2 cellular contexts compared by ENCODE assay signal in the genomic region with DNA sequence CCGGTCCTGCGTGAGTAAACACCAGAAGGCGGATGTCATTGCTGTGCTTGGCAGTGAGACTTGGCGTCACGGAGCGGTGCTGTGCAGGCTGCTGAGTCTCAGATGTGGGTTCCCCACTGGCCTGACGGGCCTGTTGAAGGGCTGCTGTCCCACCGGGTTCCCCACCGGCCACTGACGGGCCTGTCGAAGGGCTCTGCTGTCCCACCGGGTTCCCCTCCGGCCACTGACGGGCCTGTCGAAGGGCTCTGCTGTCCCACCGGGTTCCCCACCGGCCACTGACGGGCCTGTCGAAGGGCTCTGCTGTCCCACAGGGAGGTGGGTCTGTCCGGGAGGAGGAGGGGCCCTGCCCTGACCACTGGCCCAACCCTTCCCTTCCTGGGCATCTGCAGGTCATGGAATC.
TF ChIP-seq lines count a peak whose summit lies in the region.

No MANE protein-coding gene starts in this region.

TF ChIP-seq in HCT116, 20 proteins besides CTCF, POLR2A, EP300 and RAD21:
- TF ChIP-seq, protein P1, sequence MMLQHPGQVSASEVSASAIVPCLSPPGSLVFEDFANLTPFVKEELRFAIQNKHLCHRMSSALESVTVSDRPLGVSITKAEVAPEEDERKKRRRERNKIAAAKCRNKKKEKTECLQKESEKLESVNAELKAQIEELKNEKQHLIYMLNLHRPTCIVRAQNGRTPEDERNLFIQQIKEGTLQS (IDR thresholded peaks at IDR 0.05) = no peak
- TF ChIP-seq ELF1 (IDR thresholded peaks at IDR 0.05; ENCODE audit: borderline replicate concordance, low read depth) (no peak), FOSL1 (IDR thresholded peaks at IDR 0.05; ENCODE audit: low read depth) (no peak), SIN3A (IDR thresholded peaks at IDR 0.05; ENCODE audit: low read depth) (no peak), CBX3 (IDR thresholded peaks at IDR 0.05; ENCODE audit: low read depth) (no peak), SRF (IDR thresholded peaks at IDR 0.05; ENCODE audit: low read depth) (no peak), ZNF274 (IDR thresholded peaks at IDR 0.05; ENCODE audit: low read depth, low read length) (no peak), JUND (IDR thresholded peaks at IDR 0.05) (no peak), CEBPB (IDR thresholded peaks at IDR 0.05; ENCODE audit: low read depth) (no peak), EZH2 (IDR thresholded peaks at IDR 0.05) (no peak), YY1 (IDR thresholded peaks at IDR 0.05; ENCODE audit: extremely low read depth, insufficient replicate concordance, low read depth, low read length) (no peak), ZFX (IDR thresholded peaks at IDR 0.05) (no peak), EGR1 (IDR thresholded peaks at IDR 0.05; ENCODE audit: low read depth) (no peak), SP1 (IDR thresholded peaks at IDR 0.05; ENCODE audit: low read depth) (no peak)
- TF ChIP-seq, protein P2, sequence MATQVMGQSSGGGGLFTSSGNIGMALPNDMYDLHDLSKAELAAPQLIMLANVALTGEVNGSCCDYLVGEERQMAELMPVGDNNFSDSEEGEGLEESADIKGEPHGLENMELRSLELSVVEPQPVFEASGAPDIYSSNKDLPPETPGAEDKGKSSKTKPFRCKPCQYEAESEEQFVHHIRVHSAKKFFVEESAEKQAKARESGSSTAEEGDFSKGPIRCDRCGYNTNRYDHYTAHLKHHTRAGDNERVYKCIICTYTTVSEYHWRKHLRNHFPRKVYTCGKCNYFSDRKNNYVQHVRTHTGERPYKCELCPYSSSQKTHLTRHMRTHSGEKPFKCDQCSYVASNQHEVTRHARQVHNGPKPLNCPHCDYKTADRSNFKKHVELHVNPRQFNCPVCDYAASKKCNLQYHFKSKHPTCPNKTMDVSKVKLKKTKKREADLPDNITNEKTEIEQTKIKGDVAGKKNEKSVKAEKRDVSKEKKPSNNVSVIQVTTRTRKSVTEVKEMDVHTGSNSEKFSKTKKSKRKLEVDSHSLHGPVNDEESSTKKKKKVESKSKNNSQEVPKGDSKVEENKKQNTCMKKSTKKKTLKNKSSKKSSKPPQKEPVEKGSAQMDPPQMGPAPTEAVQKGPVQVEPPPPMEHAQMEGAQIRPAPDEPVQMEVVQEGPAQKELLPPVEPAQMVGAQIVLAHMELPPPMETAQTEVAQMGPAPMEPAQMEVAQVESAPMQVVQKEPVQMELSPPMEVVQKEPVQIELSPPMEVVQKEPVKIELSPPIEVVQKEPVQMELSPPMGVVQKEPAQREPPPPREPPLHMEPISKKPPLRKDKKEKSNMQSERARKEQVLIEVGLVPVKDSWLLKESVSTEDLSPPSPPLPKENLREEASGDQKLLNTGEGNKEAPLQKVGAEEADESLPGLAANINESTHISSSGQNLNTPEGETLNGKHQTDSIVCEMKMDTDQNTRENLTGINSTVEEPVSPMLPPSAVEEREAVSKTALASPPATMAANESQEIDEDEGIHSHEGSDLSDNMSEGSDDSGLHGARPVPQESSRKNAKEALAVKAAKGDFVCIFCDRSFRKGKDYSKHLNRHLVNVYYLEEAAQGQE (IDR thresholded peaks at IDR 0.05; ENCODE audit: low read depth) = no peak
- TF ChIP-seq, protein P3, sequence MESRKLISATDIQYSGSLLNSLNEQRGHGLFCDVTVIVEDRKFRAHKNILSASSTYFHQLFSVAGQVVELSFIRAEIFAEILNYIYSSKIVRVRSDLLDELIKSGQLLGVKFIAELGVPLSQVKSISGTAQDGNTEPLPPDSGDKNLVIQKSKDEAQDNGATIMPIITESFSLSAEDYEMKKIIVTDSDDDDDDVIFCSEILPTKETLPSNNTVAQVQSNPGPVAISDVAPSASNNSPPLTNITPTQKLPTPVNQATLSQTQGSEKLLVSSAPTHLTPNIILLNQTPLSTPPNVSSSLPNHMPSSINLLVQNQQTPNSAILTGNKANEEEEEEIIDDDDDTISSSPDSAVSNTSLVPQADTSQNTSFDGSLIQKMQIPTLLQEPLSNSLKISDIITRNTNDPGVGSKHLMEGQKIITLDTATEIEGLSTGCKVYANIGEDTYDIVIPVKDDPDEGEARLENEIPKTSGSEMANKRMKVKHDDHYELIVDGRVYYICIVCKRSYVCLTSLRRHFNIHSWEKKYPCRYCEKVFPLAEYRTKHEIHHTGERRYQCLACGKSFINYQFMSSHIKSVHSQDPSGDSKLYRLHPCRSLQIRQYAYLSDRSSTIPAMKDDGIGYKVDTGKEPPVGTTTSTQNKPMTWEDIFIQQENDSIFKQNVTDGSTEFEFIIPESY (IDR thresholded peaks at IDR 0.05; ENCODE audit: extremely low read depth, insufficient replicate concordance, low read length) = no peak
- TF ChIP-seq, protein P4, sequence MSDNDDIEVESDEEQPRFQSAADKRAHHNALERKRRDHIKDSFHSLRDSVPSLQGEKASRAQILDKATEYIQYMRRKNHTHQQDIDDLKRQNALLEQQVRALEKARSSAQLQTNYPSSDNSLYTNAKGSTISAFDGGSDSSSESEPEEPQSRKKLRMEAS (IDR thresholded peaks at IDR 0.05) = no peak

TF ChIP-seq in H1, 55 proteins besides CTCF, POLR2A, EP300 and RAD21:
- TF ChIP-seq SRF (IDR thresholded peaks at IDR 0.05; ENCODE audit: low read depth, low read length) (no peak), POLR2AphosphoS5 (IDR thresholded peaks at IDR 0.05; ENCODE audit: low read depth, low read length) (no peak), CHD2 (IDR thresholded peaks at IDR 0.05; ENCODE audit: low read length) (no peak), EZH2 (IDR thresholded peaks at IDR 0.05; ENCODE audit: low read depth, low read length, severe bottlenecking) (no peak), SP4 (IDR thresholded peaks at IDR 0.05; ENCODE audit: low read length) (no peak), SP2 (IDR thresholded peaks at IDR 0.05; ENCODE audit: low read length) (no peak), EGR1 (IDR thresholded peaks at IDR 0.05; ENCODE audit: borderline replicate concordance, low read depth, low read length) (no peak), TCF12 (IDR thresholded peaks at IDR 0.05; ENCODE audit: low read depth, low read length) (no peak), BRCA1 (IDR thresholded peaks at IDR 0.05; ENCODE audit: low read depth, low read length) (no peak)
- TF ChIP-seq, protein P1 (IDR thresholded peaks at IDR 0.05; ENCODE audit: insufficient read depth, low read depth, low read length) = no peak
- TF ChIP-seq, protein P5, sequence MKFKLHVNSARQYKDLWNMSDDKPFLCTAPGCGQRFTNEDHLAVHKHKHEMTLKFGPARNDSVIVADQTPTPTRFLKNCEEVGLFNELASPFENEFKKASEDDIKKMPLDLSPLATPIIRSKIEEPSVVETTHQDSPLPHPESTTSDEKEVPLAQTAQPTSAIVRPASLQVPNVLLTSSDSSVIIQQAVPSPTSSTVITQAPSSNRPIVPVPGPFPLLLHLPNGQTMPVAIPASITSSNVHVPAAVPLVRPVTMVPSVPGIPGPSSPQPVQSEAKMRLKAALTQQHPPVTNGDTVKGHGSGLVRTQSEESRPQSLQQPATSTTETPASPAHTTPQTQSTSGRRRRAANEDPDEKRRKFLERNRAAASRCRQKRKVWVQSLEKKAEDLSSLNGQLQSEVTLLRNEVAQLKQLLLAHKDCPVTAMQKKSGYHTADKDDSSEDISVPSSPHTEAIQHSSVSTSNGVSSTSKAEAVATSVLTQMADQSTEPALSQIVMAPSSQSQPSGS (IDR thresholded peaks at IDR 0.05; ENCODE audit: low read length) = no peak
